7 cellular contexts compared by ENCODE assay signal in genomic region chr3:9843715-9844438, GRCh38. TPM values are rescaled to one million over a fixed set of nuclear protein-coding genes. Genes with fewer than 3 reads are reported as not detected.
A peak's percentile ranks its signal among the peaks of the same experiment; 100 is the strongest.
DNase-seq lines count a peak whose midpoint lies in the region; ATAC-seq and TF ChIP-seq lines count a peak whose summit lies in the region.

RPUSD3 (minus strand) TSS chr3:9844008; CDS start chr3:9843990, 18 bp downstream.

- H3K4me3 ChIP-seq in astrocyte of the cerebellum (ENCODE audit: low read depth, low read length) = peak within 1 kb of the TSS; percentile 91

- ATAC-seq in GM18498 (IDR thresholded peaks at IDR 0.05; ENCODE audit: unreplicated experiment) (peak; percentile 98), HG02885 (IDR thresholded peaks at IDR 0.05; ENCODE audit: poor library complexity, unreplicated experiment) (peak; percentile 99)

- in situ Hi-C loops in astrocyte of the cerebellum (cut with HindIII; ENCODE audit: low sequenced_read_pairs) = no loop called here

- TF ChIP-seq CTCF in astrocyte of the cerebellum (IDR thresholded peaks at IDR 0.05; ENCODE audit: low read depth, low read length, missing control alignments) = no peak

- DNase-seq in NCI-H1930 (lab: John Stamatoyannopoulos, UW) (peak; percentile 56 to 90), T-helper 9 cell (peak; percentile 97), astrocyte of the cerebellum (ENCODE audit: low read depth) (peak; percentile 90), hepatic stellate cell (ENCODE audit: low spot score) (peak; percentile 100), renal cortical epithelial cell (ENCODE audit: low read depth) (peak; percentile 80)

RNA-seq across cellular contexts. Expression of gene RPUSD3, which starts in this region (rescaled TPM):
- 17.2 and 17.4 TPM in 2 replicates for total RNA-seq in renal cortical epithelial cell

Comparison
In these comparisons a context has a peak if more than half of its experiments do, and no peak if none do; other contexts are left out.
1. Peak in every context shown above with its lines: DNase-seq, ATAC-seq and H3K4me3 ChIP-seq.